ENCODE assay signal across 16 cellular contexts in the genomic region with DNA sequence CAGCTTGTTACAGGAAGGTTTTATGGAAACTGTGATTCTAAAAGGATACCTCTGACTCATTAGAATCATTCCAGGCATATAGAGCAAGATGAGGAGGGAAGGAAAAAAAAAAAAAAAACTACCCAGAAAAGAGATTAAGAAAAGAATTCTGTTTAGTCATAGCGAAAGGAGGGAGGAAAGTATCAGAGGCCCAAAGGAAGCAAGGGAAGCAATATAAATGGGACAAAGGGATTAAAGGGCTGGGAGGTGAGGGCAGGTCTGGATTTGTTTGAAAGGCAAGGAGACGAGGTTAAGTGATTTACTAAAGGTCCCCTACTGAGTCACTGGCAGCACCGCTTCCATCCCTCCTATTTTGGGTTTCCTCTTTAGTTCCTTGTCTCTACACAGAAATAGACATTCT.
DNase-seq lines count a peak whose midpoint lies in the region; ATAC-seq and TF ChIP-seq lines count a peak whose summit lies in the region.
"Had no signal": no experiment of that assay in that cellular context is flagged by ENCODE, and none has a peak within 500 bp of the region (broad histone marks: within the 10 kb centered on the region; RNA-seq: fewer than 3 reads in every experiment).

No MANE protein-coding gene starts in this region.

- H3K4me3 Mint-ChIP-seq in T-cell, result no peak overlapping the region
- H3K4me3 Mint-ChIP-seq: activated naive CD8-positive, alpha-beta T cell; T-helper 17 cell had no signal

- WGBS in mesendoderm (ENCODE audit: extremely low coverage, insufficient coverage, low lambda C conversion rate), result no CpG with 5 or more reads among the region's 3 CpGs

- H3K79me2 ChIP-seq in mesendoderm (ENCODE audit: control insufficient read depth, insufficient read depth, low read length), result no peaks in the 10 kb centered on the region

- H3K27me3 Mint-ChIP-seq in T-cell, result no peaks in the 10 kb centered on the region
- H3K27me3 Mint-ChIP-seq: activated naive CD8-positive, alpha-beta T cell; T-helper 17 cell had no signal

- H2BK120ac ChIP-seq in mesendoderm (ENCODE audit: low read depth, low read length), result no peak overlapping the region

- H3K9me3 ChIP-seq in gastrocnemius medialis (no peaks in the 10 kb centered on the region), vagina (no peaks in the 10 kb centered on the region)

- in situ Hi-C loops in gastrocnemius medialis (cut with MboI; ENCODE audit: low sequenced_read_pairs in 4 of 4), result no loop called here

- H3K36me3 ChIP-seq in mesendoderm (ENCODE audit: control insufficient read depth, insufficient read depth, low read length), result no peaks in the 10 kb centered on the region
- H3K36me3 ChIP-seq in gastrocnemius medialis, result no peaks in the 10 kb centered on the region
- H3K36me3 ChIP-seq in vagina, result no peaks in the 10 kb centered on the region

- H3K9ac ChIP-seq in mesendoderm (ENCODE audit: low read length), result no peak overlapping the region

- TF ChIP-seq CTCF in gastrocnemius medialis (IDR thresholded peaks at IDR 0.05 in 4 of 5, conservative IDR thresholded peaks at IDR 0.05 in 1 of 5) (no peak), vagina (IDR thresholded peaks at IDR 0.05) (no peak)

- H4K5ac ChIP-seq in mesendoderm (ENCODE audit: low read length), result no peak overlapping the region

- POLR2A ChIA-PET in T-cell (lab: Charles Lee), result no interaction called here

- no peak overlapping the region for H3K56ac ChIP-seq in mesendoderm (ENCODE audit: low read length)

- no peak overlapping the region for H3K4ac ChIP-seq in mesendoderm (ENCODE audit: low read depth, low read length)

- no peak for ATAC-seq in T-cell (replicated peaks in 1 of 4)
- no peak for ATAC-seq in gastrocnemius medialis
- ATAC-seq: T-helper 17 cell had no signal

- no peaks in the 10 kb centered on the region for H3K4me1 Mint-ChIP-seq in T-cell
- H3K4me1 Mint-ChIP-seq: T-helper 17 cell had no signal

- no peak overlapping the region for H3K27ac Mint-ChIP-seq in T-cell
- H3K27ac Mint-ChIP-seq: activated naive CD8-positive, alpha-beta T cell; T-helper 17 cell had no signal

- no peaks in the 10 kb centered on the region for H3K79me1 ChIP-seq in mesendoderm (ENCODE audit: low read length)

- no peak overlapping the region for H3K4me2 ChIP-seq in mesendoderm (ENCODE audit: low read length)

- DNase-seq in H4 (ENCODE audit: low spot score), result peak; percentile 44
- peak; percentile 40 for DNase-seq in NCI-H226
- DNase-seq in dermis blood vessel endothelial cell, result peak; percentile 15
- peak; percentile 69 for DNase-seq in mesendoderm
- no peak for DNase-seq in T-cell
- DNase-seq in mucosa of gallbladder (ENCODE audit: low spot score), result no peak
- no peak for DNase-seq in gastrocnemius medialis
- no peak for DNase-seq in vagina (ENCODE audit: extremely low spot score in 2 of 2)
- DNase-seq: activated CD4-positive, alpha-beta T cell treated with anti-CD3 and anti-CD28 coated beads for 1 hour; erythroblast; hippocampal formation; NCI-H526; RPMI8226; stimulated activated naive CD4-positive, alpha-beta T cell; T-helper 17 cell had no signal

- no peak overlapping the region for H2BK15ac ChIP-seq in mesendoderm (replicated peaks; ENCODE audit: low read depth)

- TF ChIP-seq POLR2A in gastrocnemius medialis (IDR thresholded peaks at IDR 0.05) (no peak), vagina (IDR thresholded peaks at IDR 0.05) (no peak)

- H4K8ac ChIP-seq in mesendoderm (ENCODE audit: low read depth, low read length), result no peak overlapping the region

- intact Hi-C loops in gastrocnemius medialis (cut with DNase I; ENCODE audit: low total_unique reads) (no loop called here), vagina (cut with DNase I) (no loop called here)

- H3K4me3 ChIP-seq in mesendoderm (ENCODE audit: low read length) (no peak overlapping the region), gastrocnemius medialis (no peak overlapping the region), vagina (no peak overlapping the region)

- H3K27me3 ChIP-seq in mesendoderm (ENCODE audit: insufficient read depth, low read length, poor library complexity) (no peaks in the 10 kb centered on the region), gastrocnemius medialis (no peaks in the 10 kb centered on the region), vagina (no peaks in the 10 kb centered on the region)

- H3K27ac ChIP-seq in mesendoderm (ENCODE audit: low read depth, low read length) (no peak overlapping the region), gastrocnemius medialis (no peak overlapping the region), vagina (no peak overlapping the region)

- H3K23ac ChIP-seq in mesendoderm (ENCODE audit: low read length), result no peak overlapping the region

- no peaks in the 10 kb centered on the region for H3K4me1 ChIP-seq in mesendoderm (ENCODE audit: control insufficient read depth, low read depth, low read length)
- no peaks in the 10 kb centered on the region for H3K4me1 ChIP-seq in gastrocnemius medialis
- no peaks in the 10 kb centered on the region for H3K4me1 ChIP-seq in vagina

- CTCF ChIA-PET in T-cell (lab: Charles Lee), result no interaction called here

- H3K9me3 Mint-ChIP-seq in T-cell, result peaks cover 0 to 6% (median 4%) of the 10 kb centered on the region in 3 donors

- no peaks in the 10 kb centered on the region for H3K36me3 Mint-ChIP-seq in T-cell
- H3K36me3 Mint-ChIP-seq: activated naive CD8-positive, alpha-beta T cell had no signal

- H2AK5ac ChIP-seq in mesendoderm (ENCODE audit: low read length), result no peak overlapping the region

- no peak overlapping the region for H2BK5ac ChIP-seq in mesendoderm (ENCODE audit: low read length)

- no peak overlapping the region for H3K18ac ChIP-seq in mesendoderm (ENCODE audit: low read length)

Comparison
In these comparisons a context has a peak if more than half of its experiments do, and no peak if none do; other contexts are left out.
1. DNase-seq: peak in H4 (single experiment), NCI-H226 (single experiment), dermis blood vessel endothelial cell (single experiment) and mesendoderm (single experiment); none in T-cell (0 of 34), mucosa of gallbladder (single experiment), gastrocnemius medialis (0 of 2) and vagina (0 of 2).